ENCODE assay signal across 1 cellular context in the genomic region with DNA sequence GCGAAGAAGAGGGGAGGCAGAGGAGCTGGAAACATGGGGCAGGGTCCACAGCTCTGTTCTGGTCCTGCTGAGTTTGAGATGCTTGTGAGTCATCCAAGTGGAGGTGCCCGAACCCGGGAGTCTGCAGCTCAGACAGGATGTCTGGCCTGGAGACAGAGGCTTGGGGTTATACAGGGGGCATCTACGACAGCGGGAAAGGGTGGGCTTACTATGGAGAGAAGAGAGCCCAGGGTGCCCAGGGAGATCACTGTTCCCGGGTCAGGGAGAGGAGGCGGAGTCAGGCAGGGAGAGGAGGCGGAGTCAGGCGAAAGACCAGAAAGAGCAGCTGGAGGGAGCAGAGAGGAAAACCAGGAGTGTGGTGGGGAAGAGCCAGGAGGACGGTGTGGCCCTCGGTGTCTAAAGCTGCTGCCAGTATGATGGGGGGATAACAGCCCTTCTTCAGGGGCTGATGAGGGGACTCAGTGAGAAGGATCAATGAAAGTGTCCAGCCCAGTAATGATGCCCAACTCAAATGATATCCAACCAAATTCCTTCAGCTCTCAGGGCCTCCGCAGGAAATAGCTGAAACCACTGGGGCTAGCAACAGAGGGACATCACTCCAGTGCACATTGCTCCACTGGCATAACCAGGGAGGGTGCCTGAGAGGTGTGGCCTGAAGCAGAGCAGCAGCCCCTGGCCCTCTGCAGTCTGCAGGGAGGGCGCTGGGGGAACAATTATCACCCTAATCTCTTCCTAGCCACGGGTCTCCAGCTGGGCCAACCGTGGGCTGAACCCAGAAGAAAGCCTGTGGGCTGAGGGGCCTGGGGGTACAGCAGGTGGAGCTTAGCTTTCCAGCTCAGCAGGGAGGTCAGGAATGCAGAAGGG.
TF ChIP-seq lines count a peak whose summit lies in the region.

No MANE protein-coding gene starts in this region.

TF ChIP-seq in A549, 52 proteins besides CTCF, POLR2A, EP300 and RAD21:
- TF ChIP-seq HDAC2 (IDR thresholded peaks at IDR 0.05), result no peak
- TF ChIP-seq MYC (IDR thresholded peaks at IDR 0.05; ENCODE audit: borderline replicate concordance, low read length), result no peak
- TF ChIP-seq FOSL2 (IDR thresholded peaks at IDR 0.05), result no peak
- peak; percentile 16; the same call in 1 of the 2 replicates for TF ChIP-seq FOSL2 (CRISPR knock-in tag; IDR thresholded peaks at IDR 0.05)
- 0 out of 2 replicates have a peak, but pooled peaks have one; percentile 7 for TF ChIP-seq GATA3 (IDR thresholded peaks at IDR 0.05; ENCODE audit: borderline replicate concordance)
- TF ChIP-seq FOSB (CRISPR knock-in tag; IDR thresholded peaks at IDR 0.05), result no peak
- TF ChIP-seq, protein P1, sequence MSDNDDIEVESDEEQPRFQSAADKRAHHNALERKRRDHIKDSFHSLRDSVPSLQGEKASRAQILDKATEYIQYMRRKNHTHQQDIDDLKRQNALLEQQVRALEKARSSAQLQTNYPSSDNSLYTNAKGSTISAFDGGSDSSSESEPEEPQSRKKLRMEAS (IDR thresholded peaks at IDR 0.05), result no peak; the same call in 1 of the 2 replicates
- no peak for TF ChIP-seq SREBF2 (IDR thresholded peaks at IDR 0.05)
- no peak for TF ChIP-seq RCOR1 (IDR thresholded peaks at IDR 0.05; ENCODE audit: low read depth, low read length)
- TF ChIP-seq HOXA7 (CRISPR knock-in tag; IDR thresholded peaks at IDR 0.05), result no peak
- TF ChIP-seq, protein P2, sequence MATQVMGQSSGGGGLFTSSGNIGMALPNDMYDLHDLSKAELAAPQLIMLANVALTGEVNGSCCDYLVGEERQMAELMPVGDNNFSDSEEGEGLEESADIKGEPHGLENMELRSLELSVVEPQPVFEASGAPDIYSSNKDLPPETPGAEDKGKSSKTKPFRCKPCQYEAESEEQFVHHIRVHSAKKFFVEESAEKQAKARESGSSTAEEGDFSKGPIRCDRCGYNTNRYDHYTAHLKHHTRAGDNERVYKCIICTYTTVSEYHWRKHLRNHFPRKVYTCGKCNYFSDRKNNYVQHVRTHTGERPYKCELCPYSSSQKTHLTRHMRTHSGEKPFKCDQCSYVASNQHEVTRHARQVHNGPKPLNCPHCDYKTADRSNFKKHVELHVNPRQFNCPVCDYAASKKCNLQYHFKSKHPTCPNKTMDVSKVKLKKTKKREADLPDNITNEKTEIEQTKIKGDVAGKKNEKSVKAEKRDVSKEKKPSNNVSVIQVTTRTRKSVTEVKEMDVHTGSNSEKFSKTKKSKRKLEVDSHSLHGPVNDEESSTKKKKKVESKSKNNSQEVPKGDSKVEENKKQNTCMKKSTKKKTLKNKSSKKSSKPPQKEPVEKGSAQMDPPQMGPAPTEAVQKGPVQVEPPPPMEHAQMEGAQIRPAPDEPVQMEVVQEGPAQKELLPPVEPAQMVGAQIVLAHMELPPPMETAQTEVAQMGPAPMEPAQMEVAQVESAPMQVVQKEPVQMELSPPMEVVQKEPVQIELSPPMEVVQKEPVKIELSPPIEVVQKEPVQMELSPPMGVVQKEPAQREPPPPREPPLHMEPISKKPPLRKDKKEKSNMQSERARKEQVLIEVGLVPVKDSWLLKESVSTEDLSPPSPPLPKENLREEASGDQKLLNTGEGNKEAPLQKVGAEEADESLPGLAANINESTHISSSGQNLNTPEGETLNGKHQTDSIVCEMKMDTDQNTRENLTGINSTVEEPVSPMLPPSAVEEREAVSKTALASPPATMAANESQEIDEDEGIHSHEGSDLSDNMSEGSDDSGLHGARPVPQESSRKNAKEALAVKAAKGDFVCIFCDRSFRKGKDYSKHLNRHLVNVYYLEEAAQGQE (IDR thresholded peaks at IDR 0.05), result no peak
- TF ChIP-seq NFE2L2 (conservative IDR thresholded peaks at IDR 0.05; ENCODE audit: low read length), result no peak
TF ChIP-seq in A549: peak in this region for 2.
